ENCODE assay signal across 8 cellular contexts in the genomic region with DNA sequence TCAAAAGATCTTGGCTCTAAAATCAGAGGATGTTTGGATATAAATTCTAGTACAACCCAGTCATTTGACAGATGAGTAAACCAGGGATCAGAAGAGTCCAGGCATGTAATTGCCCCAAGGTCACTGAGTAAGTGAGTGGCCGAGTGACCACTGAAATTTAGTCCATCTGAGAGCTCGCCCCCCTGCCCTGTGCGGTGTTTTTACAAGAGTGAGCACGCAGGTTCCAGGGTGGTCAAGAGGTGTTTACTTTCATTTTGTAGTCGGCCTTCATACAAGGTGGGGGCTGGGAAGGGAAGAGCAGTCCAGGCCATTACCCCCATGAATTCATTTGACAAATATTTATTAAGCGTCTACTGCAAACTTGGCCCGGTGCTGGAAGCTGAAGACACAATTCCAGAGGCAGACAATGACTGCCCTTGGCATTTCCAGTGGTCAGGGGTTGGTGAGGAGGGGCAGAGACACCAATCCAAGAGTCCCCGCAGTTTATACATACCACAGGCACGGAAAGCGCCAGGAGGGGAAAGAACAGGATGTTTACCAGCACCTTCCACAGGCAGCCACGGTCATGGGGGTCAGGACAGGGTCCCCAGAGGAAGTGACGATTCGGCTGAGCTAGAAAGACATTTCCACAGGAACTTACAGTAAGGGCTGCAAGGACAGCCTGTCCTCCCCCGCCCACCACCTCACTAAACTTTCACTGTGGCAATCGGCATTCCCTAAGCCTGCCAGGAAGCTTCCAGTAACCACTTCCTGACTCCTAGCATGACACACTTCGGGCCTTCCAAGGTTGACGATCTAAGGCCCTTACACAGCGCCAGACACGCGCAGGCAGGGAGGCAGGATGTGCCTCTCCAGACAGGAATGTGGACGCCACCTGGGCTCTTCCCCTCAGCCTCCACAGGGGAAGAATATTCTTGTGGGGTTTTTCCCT. TPM values are rescaled to one million over a fixed set of nuclear protein-coding genes. Genes with fewer than 3 reads are reported as not detected.
DNase-seq lines count a peak whose midpoint lies in the region; ATAC-seq and TF ChIP-seq lines count a peak whose summit lies in the region.

No MANE protein-coding gene starts in this region.

- peak overlapping the region; percentile 87; the same call in 1 of the 2 replicates for H3K27ac ChIP-seq in DND-41 (ENCODE audit: low read length)
- H3K27ac ChIP-seq in endodermal cell (ENCODE audit: low read depth, low read length) = no peak overlapping the region
- peak overlapping the region; percentile 94 to 95 for H3K27ac ChIP-seq in mucosa of rectum (ENCODE audit: low read depth in 2 of 2, low read length in 2 of 2)
- H3K27ac ChIP-seq in aorta (ENCODE audit: low read depth in 1 of 2, low read length in 2 of 2) = peak overlapping the region in 1 of 2 donors; percentile 84

- no peak overlapping the region for H3K4me3 Mint-ChIP-seq in endodermal cell
- no peak overlapping the region for H3K4me3 Mint-ChIP-seq in stimulated activated memory B cell treated with anti-CD40 and anti-IgM and Interleukin-4, amounts not matched to agents 10 μg/mL and 1 μg/mL and 100 μg/mL, for 72 hours

- no peak overlapping the region; the same call in 1 of the 2 replicates for H3K4me2 ChIP-seq in DND-41 (ENCODE audit: insufficient read depth, low read length)

- H3K9me3 ChIP-seq in DND-41 (ENCODE audit: insufficient read depth, low read length, severe bottlenecking) = no peaks in the 10 kb centered on the region
- no peaks in the 10 kb centered on the region for H3K9me3 ChIP-seq in endodermal cell (ENCODE audit: control insufficient read depth, low read length)
- no peaks in the 10 kb centered on the region for H3K9me3 ChIP-seq in mucosa of rectum (ENCODE audit: control insufficient read depth in 2 of 2, low read length in 2 of 2)
- no peaks in the 10 kb centered on the region for H3K9me3 ChIP-seq in aorta (ENCODE audit: control insufficient read depth, low read length)

- H3K9me3 Mint-ChIP-seq in endodermal cell = no peaks in the 10 kb centered on the region
- no peaks in the 10 kb centered on the region for H3K9me3 Mint-ChIP-seq in stimulated activated memory B cell treated with anti-CD40 and anti-IgM and Interleukin-4, amounts not matched to agents 10 μg/mL and 1 μg/mL and 100 μg/mL, for 72 hours

- H3K4me1 Mint-ChIP-seq in endodermal cell = peaks cover 18% of the 10 kb centered on the region
- H3K4me1 Mint-ChIP-seq in stimulated activated memory B cell treated with anti-CD40 and anti-IgM and Interleukin-4, amounts not matched to agents 10 μg/mL and 1 μg/mL and 100 μg/mL, for 72 hours = peaks cover 41% of the 10 kb centered on the region

- H4K20me1 ChIP-seq in DND-41 (ENCODE audit: insufficient read depth, low read length) = no peaks in the 10 kb centered on the region

- no peaks in the 10 kb centered on the region for H3K79me2 ChIP-seq in DND-41 (ENCODE audit: insufficient read depth, low read length)

- TF ChIP-seq CTCF in DND-41 (IDR thresholded peaks at IDR 0.05; ENCODE audit: borderline replicate concordance, extremely low read depth, low read length, poor library complexity, severe bottlenecking) = no peak
- TF ChIP-seq CTCF in endodermal cell (conservative IDR thresholded peaks at IDR 0.05) = no peak

- peaks cover 64% of the 10 kb centered on the region for H3K27me3 Mint-ChIP-seq in endodermal cell (ENCODE audit: insufficient read depth)
- H3K27me3 Mint-ChIP-seq in stimulated activated memory B cell treated with anti-CD40 and anti-IgM and Interleukin-4, amounts not matched to agents 10 μg/mL and 1 μg/mL and 100 μg/mL, for 72 hours = no peaks in the 10 kb centered on the region

- intact Hi-C loops in aorta (cut with DNase I) = loop anchor here (5.0 to 10.0 kb wide), 2 partner anchors 75 to 92 kb away; a partner anchor contains a TSS

- ATAC-seq in DND-41 (ENCODE audit: insufficient read depth, low read depth) = no peak
- ATAC-seq in aorta (ENCODE audit: low FRiP score) = peak; percentile 47
- ATAC-seq in stimulated activated memory B cell treated with anti-CD40 and anti-IgM and Interleukin-4, amounts not matched to agents 10 μg/mL and 1 μg/mL and 100 μg/mL, for 72 hours = no peak
- no peak for ATAC-seq in GM18502 (IDR thresholded peaks at IDR 0.05; ENCODE audit: poor library complexity, unreplicated experiment)

- H3K27ac Mint-ChIP-seq in endodermal cell = no peak overlapping the region
- no peak overlapping the region for H3K27ac Mint-ChIP-seq in stimulated activated memory B cell treated with anti-CD40 and anti-IgM and Interleukin-4, amounts not matched to agents 10 μg/mL and 1 μg/mL and 100 μg/mL, for 72 hours

- H2AFZ ChIP-seq in DND-41 (ENCODE audit: low read depth, low read length) = peak overlapping the region; percentile 88; the same call in 1 of the 2 replicates

- 83 to 86% methylated on average over 14 to 21 of the region's 21 CpGs for WGBS in endodermal cell (ENCODE audit: insufficient coverage in 1 of 2, insufficient read length in 1 of 2), 2 experiments
- 74 to 78% methylated on average over 21 of the region's 21 CpGs for WGBS in aorta, 2 donors

- H3K27me3 ChIP-seq in DND-41 (ENCODE audit: insufficient read depth, low read length, poor library complexity) (no peaks in the 10 kb centered on the region), endodermal cell (ENCODE audit: control insufficient read depth, insufficient read depth, low read length, poor library complexity, severe bottlenecking) (peaks cover 52% of the 10 kb centered on the region), mucosa of rectum (ENCODE audit: control insufficient read depth in 2 of 2, insufficient read depth in 2 of 2, low read length in 2 of 2) (no peaks in the 10 kb centered on the region), aorta (ENCODE audit: control insufficient read depth in 1 of 2, insufficient read depth in 2 of 2, low read length in 1 of 2) (no peaks in the 10 kb centered on the region)

- H3K36me3 ChIP-seq in DND-41 (ENCODE audit: insufficient read depth, low read length) = no peaks in the 10 kb centered on the region
- no peaks in the 10 kb centered on the region for H3K36me3 ChIP-seq in endodermal cell (ENCODE audit: control insufficient read depth, insufficient read depth, low read length)
- no peaks in the 10 kb centered on the region for H3K36me3 ChIP-seq in mucosa of rectum (ENCODE audit: control insufficient read depth in 2 of 2, insufficient read depth in 2 of 2, low read length in 2 of 2)
- no peaks in the 10 kb centered on the region for H3K36me3 ChIP-seq in aorta (ENCODE audit: control insufficient read depth in 1 of 2, insufficient read depth in 2 of 2, low read length in 1 of 2)

- H3K9ac ChIP-seq in DND-41 (ENCODE audit: low read depth, low read length) (no peak overlapping the region), endodermal cell (ENCODE audit: extremely low read depth, low read length, poor library complexity, severe bottlenecking) (no peak overlapping the region), mucosa of rectum (ENCODE audit: low read depth in 1 of 2, low read length in 2 of 2) (peak overlapping the region; percentile 28 to 75)

- no peaks in the 10 kb centered on the region for H3K36me3 Mint-ChIP-seq in endodermal cell (ENCODE audit: low read depth)
- no peaks in the 10 kb centered on the region for H3K36me3 Mint-ChIP-seq in stimulated activated memory B cell treated with anti-CD40 and anti-IgM and Interleukin-4, amounts not matched to agents 10 μg/mL and 1 μg/mL and 100 μg/mL, for 72 hours

- no peak for DNase-seq in DND-41
- peak; percentile 100 for DNase-seq in RPMI7951 (ENCODE audit: low read depth)
- peak; percentile 64 for DNase-seq in endodermal cell
- peak; percentile 77 to 88 for DNase-seq in aorta
- no peak for DNase-seq in NCI-H345 treated with DMSO at 0.1 percent for 48 hours (lab: John Stamatoyannopoulos, UW; ENCODE audit: unreplicated experiment)

- H3K4me3 ChIP-seq in DND-41 (ENCODE audit: low read depth in 1 of 2, low read length in 2 of 2) (no peak overlapping the region), endodermal cell (ENCODE audit: low read length) (no peak overlapping the region), mucosa of rectum (ENCODE audit: low read length in 2 of 2) (peak overlapping the region in 1 of 2 donors; percentile 23), aorta (ENCODE audit: low read length in 2 of 2) (no peak overlapping the region)

- H3K4me1 ChIP-seq in DND-41 (ENCODE audit: insufficient read depth, low read length) (peaks cover 41% of the 10 kb centered on the region), endodermal cell (ENCODE audit: control insufficient read depth, insufficient read depth, low read length) (no peaks in the 10 kb centered on the region), mucosa of rectum (ENCODE audit: control insufficient read depth in 2 of 2, insufficient read depth in 2 of 2, low read length in 2 of 2) (peaks cover 26 to 29% of the 10 kb centered on the region in 2 donors), aorta (ENCODE audit: control insufficient read depth in 1 of 2, insufficient read depth in 2 of 2, low read length in 2 of 2) (peaks cover 0 to 5% of the 10 kb centered on the region in 2 donors)

RNA-seq across cellular contexts. Expression of a gene that starts 1.4 kb away (rescaled TPM):
- total RNA-seq in RPMI7951 (2014; rRNA removed; shearing (Covaris generic)) = 715 and 768 TPM in 2 replicates
- 1 to 10 TPM in 1 of 2 donors, not detected in 1; 6.8 TPM for total RNA-seq in endodermal cell
- 13.3 TPM for polyA plus RNA-seq in endodermal cell (2013, experiment 1 of 2)
- polyA plus RNA-seq in endodermal cell (2013, experiment 2 of 2) = 14.2 TPM
- total RNA-seq in aorta = 1,000 to 10,000 TPM in 1 of 2 donors, 100 to 1,000 TPM in 1; 146 to 1,375 TPM
- polyA plus RNA-seq in aorta = 1,000 to 10,000 TPM in 1 of 2 donors, 100 to 1,000 TPM in 1; 320 to 1,681 TPM

RNA-seq across cellular contexts. Expression of a gene that starts 17.6 kb away (rescaled TPM):
- not detected in 2 replicates for total RNA-seq in RPMI7951 (2014; rRNA removed; shearing (Covaris generic))
- not detected for total RNA-seq in endodermal cell
- polyA plus RNA-seq in endodermal cell (2013, experiment 1 of 2) = 2.2 TPM
- 2.6 TPM for polyA plus RNA-seq in endodermal cell (2013, experiment 2 of 2)
- 1 to 10 TPM in 1 of 2 donors, not detected in 1; 1.6 TPM for total RNA-seq in aorta
- not detected for polyA plus RNA-seq in aorta

RNA-seq across cellular contexts. Expression of a gene that starts 18.6 kb away (rescaled TPM):
- total RNA-seq in RPMI7951 (2014; rRNA removed; shearing (Covaris generic)) = 604 and 676 TPM in 2 replicates
- total RNA-seq in endodermal cell (1 to 10 TPM in 1 of 2 donors, not detected in 1; 5.5 TPM), aorta (100 to 1,000 TPM in 1 of 2 donors, 10 to 100 TPM in 1; 47.8 to 355 TPM)
- 1.8 TPM for polyA plus RNA-seq in endodermal cell (2013, experiment 1 of 2)
- polyA plus RNA-seq in endodermal cell (2013, experiment 2 of 2) = not detected
- 100 to 1,000 TPM; 185 to 606 TPM for polyA plus RNA-seq in aorta

RNA-seq across cellular contexts. Expression of a gene that starts 25.5 kb away (rescaled TPM):
- total RNA-seq in RPMI7951 (2014; rRNA removed; shearing (Covaris generic)) = 2.3 and 4.5 TPM in 2 replicates
- not detected for total RNA-seq in endodermal cell
- 0.78 TPM for polyA plus RNA-seq in endodermal cell (2013, experiment 1 of 2)
- not detected for polyA plus RNA-seq in endodermal cell (2013, experiment 2 of 2)
- 100 to 1,000 TPM in 1 of 2 donors, 10 to 100 TPM in 1; 11.8 to 129 TPM for total RNA-seq in aorta
- polyA plus RNA-seq in aorta = 10 to 100 TPM; 40.1 to 72.2 TPM

RNA-seq across cellular contexts. Expression of a gene that starts 31.5 kb away (rescaled TPM):
- total RNA-seq in RPMI7951 (2014; rRNA removed; shearing (Covaris generic)) = 1.1 and 3.4 TPM in 2 replicates
- total RNA-seq in endodermal cell = not detected
- not detected for polyA plus RNA-seq in endodermal cell (2013, experiment 1 of 2)
- not detected for polyA plus RNA-seq in endodermal cell (2013, experiment 2 of 2)
- total RNA-seq in aorta = 10 to 100 TPM in 1 of 2 donors, 1 to 10 TPM in 1; 4.6 to 82.2 TPM
- polyA plus RNA-seq in aorta = 10 to 100 TPM in 1 of 2 donors, 1 to 10 TPM in 1; 7.0 to 16.2 TPM

Comparison
In these comparisons a context has a peak if more than half of its experiments do, and no peak if none do; other contexts are left out.
1. DNase-seq: peak in RPMI7951 (single experiment), endodermal cell (single experiment) and aorta (2 of 2); none in DND-41 (single experiment) and NCI-H345 treated with DMSO at 0.1 percent for 48 hours (single experiment).
2. H3K9ac ChIP-seq: peak in mucosa of rectum (2 of 2); none in DND-41 (single experiment) and endodermal cell (single experiment).
3. RNA of a gene that starts 1.4 kb away (total RNA-seq): 146 to 1,375 TPM in aorta and 715 to 768 TPM in RPMI7951; 6.8 TPM in endodermal cell; every median in the first group is over 10 times any median in the second.
4. RNA of a gene that starts 18.6 kb away (total RNA-seq): 604 to 676 TPM in RPMI7951 and 47.8 to 355 TPM in aorta; 5.5 TPM in endodermal cell; every median in the first group is over 4 times any median in the second.